ENCODE assay signal across 21 cellular contexts in the genomic region with DNA sequence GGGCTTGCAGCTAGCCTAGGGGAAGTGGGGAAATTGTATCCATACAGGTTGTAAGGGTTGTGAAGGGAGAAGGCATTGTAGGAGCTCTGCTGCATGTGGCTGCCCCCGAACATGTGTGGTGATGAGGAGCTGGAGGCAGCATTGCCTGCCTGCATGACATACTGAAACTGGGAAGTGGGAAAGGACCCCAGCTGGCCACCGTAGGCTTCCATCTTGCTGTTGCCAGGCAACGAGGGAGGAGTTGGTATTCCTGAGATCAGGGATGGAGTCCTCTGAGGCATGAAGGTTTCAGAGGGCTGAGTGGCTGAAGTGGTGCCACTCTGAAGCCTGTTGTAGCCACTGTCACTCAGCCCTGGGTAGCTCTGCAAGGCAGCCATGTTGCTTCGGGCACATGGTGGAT.
DNase-seq lines count a peak whose midpoint lies in the region; ATAC-seq and TF ChIP-seq lines count a peak whose summit lies in the region.
"Had no signal": no experiment of that assay in that cellular context is flagged by ENCODE, and none has a peak within 500 bp of the region (broad histone marks: within the 10 kb centered on the region; RNA-seq: fewer than 3 reads in every experiment).

No MANE protein-coding gene starts in this region.

- no peaks in the 10 kb centered on the region for H3K36me3 Mint-ChIP-seq in GM23338 (ENCODE audit: low read depth)
- H3K36me3 Mint-ChIP-seq in chondrocyte (ENCODE audit: low read depth) = peaks cover 28% of the 10 kb centered on the region
- H3K36me3 Mint-ChIP-seq: CD14-positive monocyte; CD8-positive, alpha-beta memory T cell had no signal

- TF ChIP-seq CTCF in GM23338 (conservative IDR thresholded peaks at IDR 0.05; ENCODE audit: low read depth in 2 of 2) (no peak), chondrocyte (IDR thresholded peaks at IDR 0.05) (no peak), testis (IDR thresholded peaks at IDR 0.05) (no peak)

- no peaks in the 10 kb centered on the region for H3K79me2 ChIP-seq in GM23338 (replicated peaks; ENCODE audit: insufficient read depth)
- H3K79me2 ChIP-seq in Karpas-422 (ENCODE audit: low read length) = no peaks in the 10 kb centered on the region
- no peaks in the 10 kb centered on the region for H3K79me2 ChIP-seq in GM23248 (ENCODE audit: insufficient read depth)

- H4K20me1 ChIP-seq in GM23338 (replicated peaks; ENCODE audit: insufficient read depth) (no peaks in the 10 kb centered on the region), Karpas-422 (ENCODE audit: insufficient read depth, low read depth, low read length) (no peaks in the 10 kb centered on the region), GM23248 (ENCODE audit: insufficient read depth) (0 out of 2 replicates have a peak, but pooled peaks cover under 1% of the 10 kb centered on the region)
- H4K20me1 ChIP-seq: BLaER1 treated with 17β-estradiol and CSF1 and Interleukin-3, amounts not matched to agents 10 nM and 100 nM had no signal

- intact Hi-C loops in testis (cut with DNase I; ENCODE audit: low total_unique reads) (no loop called here), Right ventricle myocardium inferior (cut with DNase I) (no loop called here)

- H3K4me3 ChIP-seq in GM23338 (no peak overlapping the region), Karpas-422 (ENCODE audit: low read length) (no peak overlapping the region), testis (peak overlapping the region in 1 of 2 donors; percentile 32), GM23248 (no peak overlapping the region)
- H3K4me3 ChIP-seq: A549; BLaER1 treated with 17β-estradiol and CSF1 and Interleukin-3, amounts not matched to agents 10 nM and 100 nM had no signal

- H3K27me3 ChIP-seq in GM23338 (ENCODE audit: insufficient read depth) (no peaks in the 10 kb centered on the region), Karpas-422 (ENCODE audit: low read length) (no peaks in the 10 kb centered on the region), testis (no peaks in the 10 kb centered on the region), GM23248 (replicated peaks; ENCODE audit: insufficient read depth) (no peaks in the 10 kb centered on the region)
- H3K27me3 ChIP-seq: BE2C; BLaER1 treated with 17β-estradiol and CSF1 and Interleukin-3, amounts not matched to agents 10 nM and 100 nM had no signal

- H2AFZ ChIP-seq in GM23338 (no peak overlapping the region; the same call in 1 of the 2 replicates), Karpas-422 (ENCODE audit: low read length) (0 out of 2 replicates have a peak overlapping the region, but pooled peaks have one; percentile 43), GM23248 (no peak overlapping the region)

- in situ Hi-C loops in GM23248 (cut with MboI) = no loop called here

- H3K9me3 ChIP-seq in Karpas-422 (ENCODE audit: low read length) (no peaks in the 10 kb centered on the region), testis (no peaks in the 10 kb centered on the region), GM23248 (ENCODE audit: low read depth) (no peaks in the 10 kb centered on the region)
- H3K9me3 ChIP-seq: A549; BE2C; BLaER1 treated with 17β-estradiol and CSF1 and Interleukin-3, amounts not matched to agents 10 nM and 100 nM had no signal

- H3K4me3 Mint-ChIP-seq in GM23338 = no peak overlapping the region
- no peak overlapping the region for H3K4me3 Mint-ChIP-seq in chondrocyte (ENCODE audit: unreplicated experiment)
- H3K4me3 Mint-ChIP-seq: CD14-positive monocyte; CD4-positive, alpha-beta T cell; CD8-positive, alpha-beta memory T cell; H9 had no signal

- H3K27me3 Mint-ChIP-seq in GM23338 (ENCODE audit: insufficient read depth, low read depth, poor library complexity) = peaks cover 1% of the 10 kb centered on the region
- H3K27me3 Mint-ChIP-seq in chondrocyte (ENCODE audit: low read depth) = no peaks in the 10 kb centered on the region
- H3K27me3 Mint-ChIP-seq: CD4-positive, alpha-beta T cell; CD8-positive, alpha-beta memory T cell had no signal

- DNase-seq in GM23338 (ENCODE audit: low spot score) = peak; percentile 2
- DNase-seq in Karpas-422 = no peak
- no peak for DNase-seq in chondrocyte (ENCODE audit: low spot score)
- DNase-seq in testis = peak; percentile 81
- DNase-seq in Right ventricle myocardium inferior (ENCODE audit: missing footprints) = no peak
- DNase-seq in stimulated activated CD4-positive, alpha-beta T cell treated with anti-CD3 and anti-CD28 coated beads, Interleukin-4, amount 100 ng/mL, for 24 hours = no peak
- no peak for DNase-seq in GM23248
- DNase-seq: 8988T; ACHN; AML-193; BE2C; CD4-positive, alpha-beta T cell; CD8-positive, alpha-beta memory T cell; DMS53; DMS79 treated with DMSO at 0.1 percent for 48 hours; GF-D8; H9 had no signal

- H3K4me1 Mint-ChIP-seq in GM23338 (no peaks in the 10 kb centered on the region; the same call in 2 of the 3 replicates), chondrocyte (ENCODE audit: low read depth) (no peaks in the 10 kb centered on the region)
- H3K4me1 Mint-ChIP-seq: CD14-positive monocyte; CD8-positive, alpha-beta memory T cell; H9 had no signal

- H3K36me3 ChIP-seq in GM23338 (ENCODE audit: insufficient read depth) (no peaks in the 10 kb centered on the region), Karpas-422 (ENCODE audit: insufficient read depth, low read length) (no peaks in the 10 kb centered on the region), testis (ENCODE audit: low read depth, missing control alignments) (no peaks in the 10 kb centered on the region), GM23248 (ENCODE audit: low read depth) (peaks cover 48% of the 10 kb centered on the region)
- H3K36me3 ChIP-seq: BE2C; BLaER1 treated with 17β-estradiol and CSF1 and Interleukin-3, amounts not matched to agents 10 nM and 100 nM had no signal

- H3K9me3 Mint-ChIP-seq in GM23338 (no peaks in the 10 kb centered on the region), chondrocyte (ENCODE audit: low read depth) (no peaks in the 10 kb centered on the region)
- H3K9me3 Mint-ChIP-seq: CD4-positive, alpha-beta T cell; H9 had no signal

- H3K9me2 ChIP-seq in GM23338 (ENCODE audit: insufficient read depth) (no peaks in the 10 kb centered on the region), Karpas-422 (replicated peaks; ENCODE audit: insufficient read depth, low read length) (no peaks in the 10 kb centered on the region), GM23248 (ENCODE audit: insufficient read depth) (no peaks in the 10 kb centered on the region)

- 63 to 75% methylated on average over 4 of the region's 4 CpGs for WGBS in testis, 2 donors
- WGBS in GM23248 (ENCODE audit: low coverage in 1 of 2, low lambda C conversion rate in 2 of 2, missing lambda C conversion rate in 2 of 2), 2 experiments = 95 to 99% methylated on average over 4 of the region's 4 CpGs

- H3K4me1 ChIP-seq in GM23338 (ENCODE audit: insufficient read depth) = no peaks in the 10 kb centered on the region
- H3K4me1 ChIP-seq in Karpas-422 (ENCODE audit: low read length) = peaks cover 8% of the 10 kb centered on the region
- no peaks in the 10 kb centered on the region for H3K4me1 ChIP-seq in testis
- H3K4me1 ChIP-seq in GM23248 (ENCODE audit: insufficient read depth) = 0 out of 2 replicates have a peak, but pooled peaks cover 13% of the 10 kb centered on the region
- H3K4me1 ChIP-seq: A549, BE2C had no signal

- H3K27ac ChIP-seq in GM23338 (ENCODE audit: low read depth) = no peak overlapping the region
- no peak overlapping the region for H3K27ac ChIP-seq in Karpas-422 (ENCODE audit: low read length)
- H3K27ac ChIP-seq in testis = no peak overlapping the region
- no peak overlapping the region for H3K27ac ChIP-seq in GM23248
- H3K27ac ChIP-seq: A549; BLaER1 treated with 17β-estradiol and CSF1 and Interleukin-3, amounts not matched to agents 10 nM and 100 nM had no signal

- no peak for TF ChIP-seq POLR2A in testis (IDR thresholded peaks at IDR 0.05)

- H3K27ac Mint-ChIP-seq in GM23338 (no peak overlapping the region), chondrocyte (ENCODE audit: unreplicated experiment) (peak overlapping the region; percentile 25)
- H3K27ac Mint-ChIP-seq: CD4-positive, alpha-beta T cell; CD8-positive, alpha-beta memory T cell; H9 had no signal

- ATAC-seq in GM23338 (no peak), Right ventricle myocardium inferior (no peak)
- ATAC-seq: A549, HCT116 had no signal

- H3K9ac ChIP-seq in Karpas-422 (ENCODE audit: low read length) (no peak overlapping the region), GM23248 (no peak overlapping the region)
- H3K9ac ChIP-seq: BLaER1 treated with 17β-estradiol and CSF1 and Interleukin-3, amounts not matched to agents 10 nM and 100 nM had no signal

- H3F3A ChIP-seq in GM23338 (replicated peaks; ENCODE audit: low read depth) = no peaks in the 10 kb centered on the region
- peaks cover 2% of the 10 kb centered on the region; the same call in 1 of the 2 replicates for H3F3A ChIP-seq in GM23248 (ENCODE audit: insufficient read depth)

- H3K4me2 ChIP-seq in GM23338 (no peak overlapping the region), Karpas-422 (ENCODE audit: low read depth, low read length, poor library complexity, severe bottlenecking) (no peak overlapping the region), GM23248 (ENCODE audit: unreplicated experiment) (no peak overlapping the region)
- H3K4me2 ChIP-seq: A549; BLaER1 treated with 17β-estradiol and CSF1 and Interleukin-3, amounts not matched to agents 10 nM and 100 nM had no signal

TF ChIP-seq in GM23338, 12 proteins besides CTCF, POLR2A, EP300 and RAD21 (continues in another document):
- TF ChIP-seq CREB1 (CRISPR knock-in tag; IDR thresholded peaks at IDR 0.05; ENCODE audit: low read depth) = no peak
- TF ChIP-seq, protein P1, sequence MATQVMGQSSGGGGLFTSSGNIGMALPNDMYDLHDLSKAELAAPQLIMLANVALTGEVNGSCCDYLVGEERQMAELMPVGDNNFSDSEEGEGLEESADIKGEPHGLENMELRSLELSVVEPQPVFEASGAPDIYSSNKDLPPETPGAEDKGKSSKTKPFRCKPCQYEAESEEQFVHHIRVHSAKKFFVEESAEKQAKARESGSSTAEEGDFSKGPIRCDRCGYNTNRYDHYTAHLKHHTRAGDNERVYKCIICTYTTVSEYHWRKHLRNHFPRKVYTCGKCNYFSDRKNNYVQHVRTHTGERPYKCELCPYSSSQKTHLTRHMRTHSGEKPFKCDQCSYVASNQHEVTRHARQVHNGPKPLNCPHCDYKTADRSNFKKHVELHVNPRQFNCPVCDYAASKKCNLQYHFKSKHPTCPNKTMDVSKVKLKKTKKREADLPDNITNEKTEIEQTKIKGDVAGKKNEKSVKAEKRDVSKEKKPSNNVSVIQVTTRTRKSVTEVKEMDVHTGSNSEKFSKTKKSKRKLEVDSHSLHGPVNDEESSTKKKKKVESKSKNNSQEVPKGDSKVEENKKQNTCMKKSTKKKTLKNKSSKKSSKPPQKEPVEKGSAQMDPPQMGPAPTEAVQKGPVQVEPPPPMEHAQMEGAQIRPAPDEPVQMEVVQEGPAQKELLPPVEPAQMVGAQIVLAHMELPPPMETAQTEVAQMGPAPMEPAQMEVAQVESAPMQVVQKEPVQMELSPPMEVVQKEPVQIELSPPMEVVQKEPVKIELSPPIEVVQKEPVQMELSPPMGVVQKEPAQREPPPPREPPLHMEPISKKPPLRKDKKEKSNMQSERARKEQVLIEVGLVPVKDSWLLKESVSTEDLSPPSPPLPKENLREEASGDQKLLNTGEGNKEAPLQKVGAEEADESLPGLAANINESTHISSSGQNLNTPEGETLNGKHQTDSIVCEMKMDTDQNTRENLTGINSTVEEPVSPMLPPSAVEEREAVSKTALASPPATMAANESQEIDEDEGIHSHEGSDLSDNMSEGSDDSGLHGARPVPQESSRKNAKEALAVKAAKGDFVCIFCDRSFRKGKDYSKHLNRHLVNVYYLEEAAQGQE (IDR thresholded peaks at IDR 0.05; ENCODE audit: unreplicated experiment) = no peak

Comparison
In these comparisons a context has a peak if more than half of its experiments do, and no peak if none do; other contexts are left out.
1. DNase-seq: peak in GM23338 (single experiment) and testis (single experiment); none in Karpas-422 (single experiment), chondrocyte (single experiment), Right ventricle myocardium inferior (single experiment), stimulated activated CD4-positive, alpha-beta T cell treated with anti-CD3 and anti-CD28 coated beads, Interleukin-4, amount 100 ng/mL, for 24 hours (single experiment) and GM23248 (single experiment).